10 cellular contexts compared by ENCODE assay signal in the genomic region with DNA sequence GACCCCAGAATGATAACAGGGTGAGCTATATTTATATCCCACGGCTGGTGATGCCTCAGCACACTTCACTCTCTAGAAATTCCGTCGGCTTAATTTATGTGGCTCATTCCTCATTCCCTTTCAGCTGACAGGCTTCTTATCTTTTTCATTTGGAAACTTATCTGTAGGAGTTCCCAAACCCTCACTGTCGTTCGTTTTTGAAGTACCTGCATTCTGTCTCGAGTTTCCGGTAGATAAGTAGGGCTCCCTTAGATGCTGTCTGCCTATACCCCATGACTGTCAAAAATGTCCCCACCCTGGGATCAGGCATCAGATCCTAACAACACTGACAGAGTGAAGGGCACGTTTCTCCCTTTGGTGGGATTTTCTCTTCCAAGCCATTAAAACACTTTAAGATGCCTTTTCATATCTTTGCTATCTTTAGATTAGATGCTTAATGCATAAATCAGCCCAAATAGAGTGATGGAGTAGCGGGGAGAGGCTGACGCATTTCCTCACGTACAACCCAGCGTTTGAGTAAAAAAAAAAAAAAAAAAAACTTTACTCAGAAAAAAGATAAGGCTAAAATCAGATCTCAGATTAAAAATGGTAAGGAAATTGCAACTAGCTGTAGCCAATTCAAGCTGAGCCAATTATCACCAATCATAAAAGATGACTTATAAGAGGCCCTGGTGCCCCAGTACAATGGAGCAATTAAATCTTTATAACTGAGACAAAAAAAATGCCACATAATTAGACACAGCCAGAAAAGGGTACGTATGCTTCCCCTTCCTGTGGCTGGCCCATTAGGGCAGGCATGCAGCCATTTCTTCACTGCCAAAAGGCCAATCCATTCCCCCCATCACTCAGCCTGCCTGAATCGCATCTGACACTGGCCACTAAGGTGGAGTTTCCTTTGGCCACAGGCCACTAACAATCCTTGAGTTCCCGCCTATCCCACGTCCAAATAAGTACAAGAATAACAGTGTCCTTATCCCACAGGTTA. TPM values are rescaled to one million over a fixed set of nuclear protein-coding genes. Genes with fewer than 3 reads are reported as not detected.
DNase-seq lines count a peak whose midpoint lies in the region; ATAC-seq and TF ChIP-seq lines count a peak whose summit lies in the region.
"Had no signal": no experiment of that assay in that cellular context is flagged by ENCODE, and none has a peak within 500 bp of the region (broad histone marks: within the 10 kb centered on the region; RNA-seq: fewer than 3 reads in every experiment).

No MANE protein-coding gene starts in this region.

- no peak overlapping the region for H3K27ac ChIP-seq in WERI-Rb-1

- H3K27me3 ChIP-seq in WERI-Rb-1 (ENCODE audit: insufficient read depth, low read depth, severe bottlenecking) = no peaks in the 10 kb centered on the region

- TF ChIP-seq CTCF in WERI-Rb-1 (IDR thresholded peaks at IDR 0.05; ENCODE audit: low read depth, low read length) = no peak

- H3K4me3 ChIP-seq in WERI-Rb-1 (ENCODE audit: low read depth, low read length) = no peak overlapping the region

- ATAC-seq in activated CD4-positive, CD25-positive, alpha-beta regulatory T cell treated with anti-CD3 and anti-CD28 coated beads, Interleukin-2, amount 50 U/mL, for 24 hours = peak; percentile 34 to 46
- peak; percentile 20 for ATAC-seq in esophagus mucosa
- peak; percentile 25 for ATAC-seq in stimulated activated naive CD8-positive, alpha-beta T cell treated with anti-CD3 and anti-CD28 coated beads, Interleukin-15, Interleukin-2, amounts not matched to agents 100 U/mL and 50 U/mL, for 24 hours
- ATAC-seq: Panc1 had no signal

- H3K9me3 ChIP-seq in WERI-Rb-1 (ENCODE audit: severe bottlenecking) = no peaks in the 10 kb centered on the region

- H3K36me3 ChIP-seq in WERI-Rb-1 = no peaks in the 10 kb centered on the region

- no peak for DNase-seq in activated CD4-positive, CD25-positive, alpha-beta regulatory T cell (lab: John Stamatoyannopoulos, UW)
- DNase-seq in SK-N-DZ (ENCODE audit: low spot score) (peak; percentile 37), WERI-Rb-1 (no peak), OCI-M2 (lab: John Stamatoyannopoulos, UW; ENCODE audit: unreplicated experiment) (no peak), NCI-H1092 treated with DMSO at 0.1 percent for 48 hours (lab: John Stamatoyannopoulos, UW) (no peak)
- DNase-seq in stimulated activated naive CD8-positive, alpha-beta T cell treated with anti-CD3 and anti-CD28 coated beads, Interleukin-15, Interleukin-2, amounts not matched to agents 100 U/mL and 50 U/mL, for 24 hours = no peak
- DNase-seq: Kasumi-1 had no signal

RNA-seq across cellular contexts. Expression of a gene that starts 45.1 kb away (rescaled TPM):
- polyA plus RNA-seq in SK-N-DZ (2014; cell fraction: cytosol; rRNA removed) = 9.9 and 10.3 TPM in 2 replicates
- polyA plus RNA-seq in SK-N-DZ (2014; cell fraction: nucleus; rRNA removed) = 6.0 and 7.1 TPM in 2 replicates
- 3.1 TPM for total RNA-seq in esophagus mucosa
